In the genomic region with DNA sequence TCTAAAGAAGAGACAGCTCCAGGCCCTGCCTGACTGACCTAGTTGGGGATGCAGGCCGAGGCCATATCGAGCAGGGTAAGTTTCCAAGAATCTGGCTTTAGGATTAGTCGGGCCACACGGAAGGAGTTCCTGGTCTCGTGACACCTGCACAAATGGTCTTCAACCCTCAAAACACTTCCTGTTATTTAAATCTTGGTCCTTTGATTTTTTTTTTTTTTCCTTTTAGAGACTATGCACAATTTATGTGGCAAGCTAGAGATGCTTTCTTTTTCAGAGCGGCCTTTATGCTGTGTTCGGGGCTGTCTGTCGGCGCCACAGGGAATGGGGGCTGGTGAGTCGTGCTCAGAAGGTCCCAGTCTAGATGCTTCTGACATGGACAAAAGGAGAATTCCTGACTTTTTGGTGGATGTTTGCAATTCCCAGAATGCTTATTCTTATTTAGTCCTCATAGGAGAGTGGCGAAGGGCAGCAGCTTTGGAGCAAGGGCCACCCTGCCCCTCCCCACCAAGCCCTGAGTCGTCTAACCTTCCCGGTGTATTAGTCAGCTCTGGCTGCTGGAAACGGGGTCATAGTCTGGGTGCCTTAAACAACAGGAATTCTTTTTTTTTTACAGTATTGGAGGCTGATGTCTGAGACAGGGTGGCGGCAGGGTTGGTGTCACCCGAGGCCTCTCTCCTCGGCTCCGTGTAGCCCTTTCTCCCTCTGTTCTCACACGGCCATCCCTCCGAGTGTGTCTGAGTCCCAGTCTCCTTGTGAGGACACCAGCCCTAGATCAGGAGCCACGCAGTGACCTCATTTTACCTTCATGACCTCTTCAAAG, we compare ENCODE assay signal across 1 cellular context.
TF ChIP-seq lines count a peak whose summit lies in the region.

No MANE protein-coding gene starts in this region.

TF ChIP-seq in WTC11, 78 proteins besides CTCF, POLR2A, EP300 and RAD21 (continued from another document):
- TF ChIP-seq, protein P1, sequence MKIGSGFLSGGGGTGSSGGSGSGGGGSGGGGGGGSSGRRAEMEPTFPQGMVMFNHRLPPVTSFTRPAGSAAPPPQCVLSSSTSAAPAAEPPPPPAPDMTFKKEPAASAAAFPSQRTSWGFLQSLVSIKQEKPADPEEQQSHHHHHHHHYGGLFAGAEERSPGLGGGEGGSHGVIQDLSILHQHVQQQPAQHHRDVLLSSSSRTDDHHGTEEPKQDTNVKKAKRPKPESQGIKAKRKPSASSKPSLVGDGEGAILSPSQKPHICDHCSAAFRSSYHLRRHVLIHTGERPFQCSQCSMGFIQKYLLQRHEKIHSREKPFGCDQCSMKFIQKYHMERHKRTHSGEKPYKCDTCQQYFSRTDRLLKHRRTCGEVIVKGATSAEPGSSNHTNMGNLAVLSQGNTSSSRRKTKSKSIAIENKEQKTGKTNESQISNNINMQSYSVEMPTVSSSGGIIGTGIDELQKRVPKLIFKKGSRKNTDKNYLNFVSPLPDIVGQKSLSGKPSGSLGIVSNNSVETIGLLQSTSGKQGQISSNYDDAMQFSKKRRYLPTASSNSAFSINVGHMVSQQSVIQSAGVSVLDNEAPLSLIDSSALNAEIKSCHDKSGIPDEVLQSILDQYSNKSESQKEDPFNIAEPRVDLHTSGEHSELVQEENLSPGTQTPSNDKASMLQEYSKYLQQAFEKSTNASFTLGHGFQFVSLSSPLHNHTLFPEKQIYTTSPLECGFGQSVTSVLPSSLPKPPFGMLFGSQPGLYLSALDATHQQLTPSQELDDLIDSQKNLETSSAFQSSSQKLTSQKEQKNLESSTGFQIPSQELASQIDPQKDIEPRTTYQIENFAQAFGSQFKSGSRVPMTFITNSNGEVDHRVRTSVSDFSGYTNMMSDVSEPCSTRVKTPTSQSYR (CRISPR knock-in tag; IDR thresholded peaks at IDR 0.05): no peak
- no peak for TF ChIP-seq CREB1 (CRISPR knock-in tag; IDR thresholded peaks at IDR 0.05)
- TF ChIP-seq USF2 (CRISPR knock-in tag; IDR thresholded peaks at IDR 0.05): no peak
- no peak for TF ChIP-seq ZMAT4 (CRISPR knock-in tag; IDR thresholded peaks at IDR 0.05)
- TF ChIP-seq ZNF219 (CRISPR knock-in tag; IDR thresholded peaks at IDR 0.05; ENCODE audit: borderline replicate concordance): no peak
- no peak for TF ChIP-seq KAT7 (CRISPR knock-in tag; IDR thresholded peaks at IDR 0.05; ENCODE audit: borderline replicate concordance)
- TF ChIP-seq JAZF1 (CRISPR knock-in tag; IDR thresholded peaks at IDR 0.05): no peak
- TF ChIP-seq ZNF671 (CRISPR knock-in tag; IDR thresholded peaks at IDR 0.05): no peak
- no peak for TF ChIP-seq ETV6 (CRISPR knock-in tag; IDR thresholded peaks at IDR 0.05)
- TF ChIP-seq, protein P2, sequence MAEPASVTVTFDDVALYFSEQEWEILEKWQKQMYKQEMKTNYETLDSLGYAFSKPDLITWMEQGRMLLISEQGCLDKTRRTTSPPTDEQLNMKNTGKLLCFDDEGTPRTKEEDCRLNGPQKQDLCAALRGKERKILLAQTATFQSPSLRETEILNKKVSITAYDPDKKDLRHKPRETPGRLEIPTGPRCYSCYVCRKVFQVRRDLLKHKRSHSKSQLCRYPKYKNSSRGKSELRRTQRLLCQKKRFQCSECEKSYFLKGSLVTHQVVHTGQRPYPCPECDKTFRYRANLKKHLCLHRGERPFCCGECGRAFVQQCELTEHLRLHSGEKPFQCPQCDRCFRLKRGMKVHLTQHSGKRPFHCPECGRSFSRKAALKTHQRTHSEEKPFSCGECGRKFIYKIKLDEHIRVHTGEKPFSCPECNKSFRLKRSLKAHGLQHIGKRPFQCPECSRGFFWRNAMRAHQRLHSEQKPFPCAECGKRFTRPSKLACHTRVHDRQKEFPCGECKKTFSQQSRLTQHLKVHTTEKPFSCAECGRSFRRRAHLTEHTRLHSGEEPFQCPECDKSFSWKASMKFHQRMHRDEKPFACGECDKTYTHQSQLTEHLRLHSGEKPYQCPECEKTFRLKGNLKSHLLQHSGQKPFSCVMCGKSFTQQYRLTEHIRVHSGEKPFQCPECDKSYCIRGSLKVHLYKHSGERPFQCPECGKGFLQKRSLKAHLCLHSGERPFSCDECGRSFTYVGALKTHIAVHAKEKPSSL (CRISPR knock-in tag; conservative IDR thresholded peaks at IDR 0.05): no peak
- TF ChIP-seq, protein P3, sequence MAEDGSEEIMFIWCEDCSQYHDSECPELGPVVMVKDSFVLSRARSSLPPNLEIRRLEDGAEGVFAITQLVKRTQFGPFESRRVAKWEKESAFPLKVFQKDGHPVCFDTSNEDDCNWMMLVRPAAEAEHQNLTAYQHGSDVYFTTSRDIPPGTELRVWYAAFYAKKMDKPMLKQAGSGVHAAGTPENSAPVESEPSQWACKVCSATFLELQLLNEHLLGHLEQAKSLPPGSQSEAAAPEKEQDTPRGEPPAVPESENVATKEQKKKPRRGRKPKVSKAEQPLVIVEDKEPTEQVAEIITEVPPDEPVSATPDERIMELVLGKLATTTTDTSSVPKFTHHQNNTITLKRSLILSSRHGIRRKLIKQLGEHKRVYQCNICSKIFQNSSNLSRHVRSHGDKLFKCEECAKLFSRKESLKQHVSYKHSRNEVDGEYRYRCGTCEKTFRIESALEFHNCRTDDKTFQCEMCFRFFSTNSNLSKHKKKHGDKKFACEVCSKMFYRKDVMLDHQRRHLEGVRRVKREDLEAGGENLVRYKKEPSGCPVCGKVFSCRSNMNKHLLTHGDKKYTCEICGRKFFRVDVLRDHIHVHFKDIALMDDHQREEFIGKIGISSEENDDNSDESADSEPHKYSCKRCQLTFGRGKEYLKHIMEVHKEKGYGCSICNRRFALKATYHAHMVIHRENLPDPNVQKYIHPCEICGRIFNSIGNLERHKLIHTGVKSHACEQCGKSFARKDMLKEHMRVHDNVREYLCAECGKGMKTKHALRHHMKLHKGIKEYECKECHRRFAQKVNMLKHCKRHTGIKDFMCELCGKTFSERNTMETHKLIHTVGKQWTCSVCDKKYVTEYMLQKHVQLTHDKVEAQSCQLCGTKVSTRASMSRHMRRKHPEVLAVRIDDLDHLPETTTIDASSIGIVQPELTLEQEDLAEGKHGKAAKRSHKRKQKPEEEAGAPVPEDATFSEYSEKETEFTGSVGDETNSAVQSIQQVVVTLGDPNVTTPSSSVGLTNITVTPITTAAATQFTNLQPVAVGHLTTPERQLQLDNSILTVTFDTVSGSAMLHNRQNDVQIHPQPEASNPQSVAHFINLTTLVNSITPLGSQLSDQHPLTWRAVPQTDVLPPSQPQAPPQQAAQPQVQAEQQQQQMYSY (CRISPR knock-in tag; IDR thresholded peaks at IDR 0.05): no peak
